ENCODE assay signal across 12 cellular contexts in genomic region chr1:201221201-201221846, GRCh38. TPM values are rescaled to one million over a fixed set of nuclear protein-coding genes. Genes with fewer than 3 reads are reported as not detected.
"Had no signal": no experiment of that assay in that cellular context is flagged by ENCODE, and none has a peak within 500 bp of the region (broad histone marks: within the 10 kb centered on the region; RNA-seq: fewer than 3 reads in every experiment).

No MANE protein-coding gene starts in this region.

- H3K9me3 Mint-ChIP-seq: activated naive CD8-positive, alpha-beta T cell treated with anti-CD3 and anti-CD28 coated beads for 36 hours; activated T-helper 2 cell treated with anti-CD3 and anti-CD28 coated beads, Interferon-gamma antibody, Interleukin-2, Interleukin-4, amounts not matched to agents 10 μg/mL and 5 μg/mL and 100 μg/mL, durations not matched to agents 14 hours and 24 hours and 36 hours; nephron; T-helper 1 cell treated with Interleukin-12 subunit alpha and Interleukin-12 subunit beta and Interleukin-4 antibody, amounts not matched to agents 30 μg/mL and 1 μg/mL, for 36 hours; WTC11 had no signal

- H3K27ac Mint-ChIP-seq: activated naive CD8-positive, alpha-beta T cell treated with anti-CD3 and anti-CD28 coated beads for 36 hours; activated T-helper 2 cell treated with anti-CD3 and anti-CD28 coated beads, Interferon-gamma antibody, Interleukin-2, Interleukin-4, amounts not matched to agents 10 μg/mL and 5 μg/mL and 100 μg/mL, durations not matched to agents 14 hours and 24 hours and 36 hours; nephron; T-helper 1 cell treated with Interleukin-12 subunit alpha and Interleukin-12 subunit beta and Interleukin-4 antibody, amounts not matched to agents 30 μg/mL and 1 μg/mL, for 36 hours; WTC11 had no signal

- H3K9me3 ChIP-seq: breast epithelium, stomach had no signal

- H3K4me3 Mint-ChIP-seq: activated naive CD8-positive, alpha-beta T cell treated with anti-CD3 and anti-CD28 coated beads for 36 hours; nephron; T-helper 1 cell treated with Interleukin-12 subunit alpha and Interleukin-12 subunit beta and Interleukin-4 antibody, amounts not matched to agents 30 μg/mL and 1 μg/mL, for 36 hours; WTC11 had no signal

- H3K27ac ChIP-seq: breast epithelium, dorsolateral prefrontal cortex, foreskin keratinocyte, SK-N-MC, stomach had no signal

- H3K27me3 ChIP-seq: breast epithelium, dorsolateral prefrontal cortex had no signal

- DNase-seq: activated naive CD8-positive, alpha-beta T cell treated with anti-CD3 and anti-CD28 coated beads for 36 hours; foreskin keratinocyte; mesenchymal stem cell; stimulated activated CD4-positive, alpha-beta T cell treated with anti-CD3 and anti-CD28 coated beads, Interleukin-4, amount 100 ng/mL, for 24 hours; stomach had no signal

- H3K36me3 ChIP-seq: breast epithelium, stomach had no signal

- H3K36me3 Mint-ChIP-seq: activated naive CD8-positive, alpha-beta T cell treated with anti-CD3 and anti-CD28 coated beads for 36 hours; WTC11 had no signal

- H3K4me1 ChIP-seq: breast epithelium, foreskin keratinocyte, stomach had no signal

- H3K4me1 Mint-ChIP-seq: activated naive CD8-positive, alpha-beta T cell treated with anti-CD3 and anti-CD28 coated beads for 36 hours; WTC11 had no signal

- H3K4me3 ChIP-seq: breast epithelium, dorsolateral prefrontal cortex, SK-N-MC, stomach had no signal

- H3K27me3 Mint-ChIP-seq: activated naive CD8-positive, alpha-beta T cell treated with anti-CD3 and anti-CD28 coated beads for 36 hours had no signal

RNA-seq across cellular contexts. Expression of gene IGFN1, which starts 30.7 kb away (rescaled TPM):
- total RNA-seq: activated naive CD8-positive, alpha-beta T cell treated with anti-CD3 and anti-CD28 coated beads for 36 hours; activated T-helper 2 cell treated with anti-CD3 and anti-CD28 coated beads, Interferon-gamma antibody, Interleukin-2, Interleukin-4, amounts not matched to agents 10 μg/mL and 5 μg/mL and 100 μg/mL, durations not matched to agents 14 hours and 24 hours and 36 hours; foreskin keratinocyte had no signal
- polyA plus RNA-seq: foreskin keratinocyte had no signal
